Comparison of ENCODE assay signal across 12 cellular contexts in genomic region chr10:119285495-119286267, GRCh38.
DNase-seq lines count a peak whose midpoint lies in the region; ATAC-seq and TF ChIP-seq lines count a peak whose summit lies in the region.
"Had no signal": no experiment of that assay in that cellular context is flagged by ENCODE, and none has a peak within 500 bp of the region (broad histone marks: within the 10 kb centered on the region; RNA-seq: fewer than 3 reads in every experiment).

No MANE protein-coding gene starts in this region.

- H4K20me1 ChIP-seq in PC-9 (ENCODE audit: insufficient read depth): no peaks in the 10 kb centered on the region

- peak overlapping the region; percentile 65 to 94 (median 89) for H3K27ac Mint-ChIP-seq in CD8-positive, alpha-beta memory T cell
- peak overlapping the region; percentile 90 for H3K27ac Mint-ChIP-seq in activated naive CD8-positive, alpha-beta T cell treated with anti-CD3 and anti-CD28 coated beads, Interleukin-2, amount 10 ng/mL, durations not matched to agents 7 days and 5 days
- peak overlapping the region; percentile 90 to 94 for H3K27ac Mint-ChIP-seq in natural killer cell

- peaks cover 11% of the 10 kb centered on the region for H3F3A ChIP-seq in PC-9 (ENCODE audit: insufficient read depth, low read depth)

- H3K36me3 ChIP-seq in CD8-positive, alpha-beta memory T cell (ENCODE audit: insufficient read depth, low read length): no peaks in the 10 kb centered on the region
- no peaks in the 10 kb centered on the region for H3K36me3 ChIP-seq in PC-9 (ENCODE audit: low read depth)

- no peak for DNase-seq in CD8-positive, alpha-beta memory T cell
- DNase-seq in activated naive CD8-positive, alpha-beta T cell treated with anti-CD3 and anti-CD28 coated beads, Interleukin-2, amount 10 ng/mL, durations not matched to agents 7 days and 5 days: no peak
- no peak for DNase-seq in natural killer cell
- DNase-seq in SKM-1 treated with dmso at 0.1 percent for 144 hours (lab: John Stamatoyannopoulos, UW; ENCODE audit: unreplicated experiment): no peak
- DNase-seq in PC-9: no peak
- no peak for DNase-seq in NCI-H146 (lab: John Stamatoyannopoulos, UW)
- DNase-seq: erythroblast, GDM1, SW 1271 had no signal

- peaks cover 0 to 3% (median 1%) of the 10 kb centered on the region in 3 donors for H3K36me3 Mint-ChIP-seq in CD8-positive, alpha-beta memory T cell
- H3K36me3 Mint-ChIP-seq in activated naive CD8-positive, alpha-beta T cell treated with anti-CD3 and anti-CD28 coated beads, Interleukin-2, amount 10 ng/mL, durations not matched to agents 7 days and 5 days: no peaks in the 10 kb centered on the region
- H3K36me3 Mint-ChIP-seq in natural killer cell: no peaks in the 10 kb centered on the region

- no TSS peak for BruUV-seq in PC-9 (replicated peaks; lab: Mats Ljungman, UMichigan)

- no peaks in the 10 kb centered on the region for H3K79me2 ChIP-seq in PC-9 (ENCODE audit: low read depth)

- TF ChIP-seq CTCF in natural killer cell (IDR thresholded peaks at IDR 0.05): no peak
- TF ChIP-seq CTCF in PC-9 (conservative IDR thresholded peaks at IDR 0.05): no peak

- H3K9me3 Mint-ChIP-seq in CD8-positive, alpha-beta memory T cell: no peaks in the 10 kb centered on the region
- no peaks in the 10 kb centered on the region for H3K9me3 Mint-ChIP-seq in activated naive CD8-positive, alpha-beta T cell treated with anti-CD3 and anti-CD28 coated beads, Interleukin-2, amount 10 ng/mL, durations not matched to agents 7 days and 5 days
- H3K9me3 Mint-ChIP-seq in natural killer cell: no peaks in the 10 kb centered on the region

- H3K9me2 ChIP-seq in PC-9 (ENCODE audit: insufficient read depth): no peaks in the 10 kb centered on the region

- peaks cover 74% of the 10 kb centered on the region for H3K4me1 ChIP-seq in CD8-positive, alpha-beta memory T cell (ENCODE audit: insufficient read depth, low read length)
- H3K4me1 ChIP-seq in PC-9 (replicated peaks; ENCODE audit: insufficient read depth): peaks cover 18% of the 10 kb centered on the region

- H3K4me3 Mint-ChIP-seq in CD8-positive, alpha-beta memory T cell: peak overlapping the region; percentile 29 to 86 (median 76)
- H3K4me3 Mint-ChIP-seq in activated naive CD8-positive, alpha-beta T cell treated with anti-CD3 and anti-CD28 coated beads, Interleukin-2, amount 10 ng/mL, durations not matched to agents 7 days and 5 days: peak overlapping the region; percentile 70
- H3K4me3 Mint-ChIP-seq in natural killer cell: peak overlapping the region; percentile 73

- H3K27me3 ChIP-seq in CD8-positive, alpha-beta memory T cell (ENCODE audit: insufficient read depth, low read length, poor library complexity, severe bottlenecking): no peaks in the 10 kb centered on the region
- H3K27me3 ChIP-seq in PC-9 (ENCODE audit: insufficient read depth, low read depth): no peaks in the 10 kb centered on the region

- H3K4me1 Mint-ChIP-seq in CD8-positive, alpha-beta memory T cell: peaks cover 55 to 83% (median 73%) of the 10 kb centered on the region in 3 donors
- peaks cover 54% of the 10 kb centered on the region for H3K4me1 Mint-ChIP-seq in activated naive CD8-positive, alpha-beta T cell treated with anti-CD3 and anti-CD28 coated beads, Interleukin-2, amount 10 ng/mL, durations not matched to agents 7 days and 5 days
- H3K4me1 Mint-ChIP-seq in natural killer cell: peaks cover 70 to 80% of the 10 kb centered on the region in 2 donors

- peak overlapping the region; percentile 32 for H3K4me3 ChIP-seq in CD8-positive, alpha-beta memory T cell (ENCODE audit: low read length)
- no peak overlapping the region for H3K4me3 ChIP-seq in PC-9

- no peak overlapping the region for H2AFZ ChIP-seq in PC-9

- ATAC-seq in GM19351 (IDR thresholded peaks at IDR 0.05; ENCODE audit: unreplicated experiment): peak; percentile 64
- peak; percentile 16 for ATAC-seq in activated naive CD8-positive, alpha-beta T cell treated with anti-CD3 and anti-CD28 coated beads, Interleukin-2, amount 10 ng/mL, durations not matched to agents 7 days and 5 days (ENCODE audit: low read depth)
- peak; percentile 55 to 75 (median 59) for ATAC-seq in natural killer cell
- ATAC-seq in GM21526 (IDR thresholded peaks at IDR 0.05; ENCODE audit: low FRiP score, unreplicated experiment): no peak

- intact Hi-C loops in natural killer cell (cut with micrococcal nuclease) (loop anchor here (2.0 kb wide), 1 partner anchor 15 kb away; no protein-coding TSS in a partner anchor), PC-9 (cut with micrococcal nuclease; ENCODE audit: unreplicated experiment) (no loop called here)

- no peaks in the 10 kb centered on the region for H3K9me3 ChIP-seq in CD8-positive, alpha-beta memory T cell (ENCODE audit: low read length)
- H3K9me3 ChIP-seq in PC-9 (ENCODE audit: insufficient read depth, low read depth): no peaks in the 10 kb centered on the region

- H3K27me3 Mint-ChIP-seq in CD8-positive, alpha-beta memory T cell: peaks cover 0 to 1% of the 10 kb centered on the region in 2 donors
- H3K27me3 Mint-ChIP-seq in activated naive CD8-positive, alpha-beta T cell treated with anti-CD3 and anti-CD28 coated beads, Interleukin-2, amount 10 ng/mL, durations not matched to agents 7 days and 5 days: no peaks in the 10 kb centered on the region
- no peaks in the 10 kb centered on the region for H3K27me3 Mint-ChIP-seq in natural killer cell (ENCODE audit: low read depth in 2 of 2)

- no peak overlapping the region for H3K4me2 ChIP-seq in PC-9

- H3K27ac ChIP-seq in CD8-positive, alpha-beta memory T cell (ENCODE audit: low read depth, low read length): no peak overlapping the region
- no peak overlapping the region for H3K27ac ChIP-seq in PC-9
- H3K27ac ChIP-seq: HL-60 had no signal

- CTCF ChIA-PET in CD8-positive, alpha-beta memory T cell (lab: Charles Lee): interaction anchor here (1.1 to 1.2 kb wide), 2 partner anchors 20 to 160 kb away, joined by 4 read pairs; no protein-coding TSS in a partner anchor
- CTCF ChIA-PET in PC-9 (lab: Charles Lee): no interaction called here

- POLR2A ChIA-PET in CD8-positive, alpha-beta memory T cell (lab: Charles Lee): no interaction called here
- POLR2A ChIA-PET in activated naive CD8-positive, alpha-beta T cell treated with anti-CD3 and anti-CD28 coated beads, Interleukin-2, amount 10 ng/mL, durations not matched to agents 7 days and 5 days (lab: Charles Lee): interaction anchor here (0.8 to 1.6 kb wide), 5 partner anchors 14 to 79 kb away, joined by 3 to 5 read pairs (median 3); no protein-coding TSS in a partner anchor
- POLR2A ChIA-PET in PC-9 (lab: Charles Lee; ENCODE audit: unreplicated experiment): no interaction called here
